14 cellular contexts compared by ENCODE assay signal in genomic region chr2:39217192-39217550, GRCh38. TPM values are rescaled to one million over a fixed set of nuclear protein-coding genes. Genes with fewer than 3 reads are reported as not detected.
DNase-seq lines count a peak whose midpoint lies in the region; ATAC-seq lines count a peak whose summit lies in the region.
"Had no signal": no experiment of that assay in that cellular context is flagged by ENCODE, and none has a peak within 500 bp of the region (broad histone marks: within the 10 kb centered on the region; RNA-seq: fewer than 3 reads in every experiment).

No MANE protein-coding gene starts in this region.

- H3K27ac Mint-ChIP-seq in activated CD4-positive, alpha-beta T cell treated with anti-CD3 and anti-CD28 coated beads for 36 hours = peak overlapping the region; percentile 88
- H3K27ac Mint-ChIP-seq in T-helper 17 cell = peak overlapping the region; percentile 93
- peak overlapping the region; percentile 34 to 97 (median 80) for H3K27ac Mint-ChIP-seq in naive thymus-derived CD4-positive, alpha-beta T cell

- no peak overlapping the region for H2BK5ac ChIP-seq in mesendoderm (ENCODE audit: low read length)

- H3K36me3 Mint-ChIP-seq in activated CD4-positive, alpha-beta T cell treated with anti-CD3 and anti-CD28 coated beads for 36 hours (ENCODE audit: low read depth) = no peaks in the 10 kb centered on the region
- H3K36me3 Mint-ChIP-seq in T-helper 17 cell (ENCODE audit: low read depth) = peaks cover 2% of the 10 kb centered on the region
- peaks cover 0 to 34% (median 0%) of the 10 kb centered on the region in 5 donors for H3K36me3 Mint-ChIP-seq in naive thymus-derived CD4-positive, alpha-beta T cell

- H3K18ac ChIP-seq in mesendoderm (ENCODE audit: low read length) = no peak overlapping the region

- H3K23ac ChIP-seq in mesendoderm (ENCODE audit: low read length) = no peak overlapping the region

- DNase-seq in activated CD4-positive, alpha-beta T cell treated with anti-CD3 and anti-CD28 coated beads for 36 hours = no peak
- no peak for DNase-seq in activated CD4-positive, alpha-beta T cell treated with anti-CD3 and anti-CD28 coated beads, Interleukin-2, amount 50 U/mL, for 48 hours
- DNase-seq in T-helper 17 cell (no peak), mesendoderm (no peak)
- DNase-seq in naive thymus-derived CD4-positive, alpha-beta T cell = no peak
- DNase-seq: H7, NCI-H1092, NCI-H2107, NCI-H748 treated with DMSO at 0.1 percent for 48 hours had no signal

- H3K27ac ChIP-seq in naive thymus-derived CD4-positive, alpha-beta T cell (ENCODE audit: low read depth, low read length) = no peak overlapping the region
- H3K27ac ChIP-seq in mesendoderm (ENCODE audit: low read depth, low read length) = no peak overlapping the region
- H3K27ac ChIP-seq: cardiac muscle cell, prostate gland had no signal

- no peaks in the 10 kb centered on the region for H3K79me1 ChIP-seq in mesendoderm (ENCODE audit: low read length)

- peaks cover 40% of the 10 kb centered on the region for H3K4me1 Mint-ChIP-seq in activated CD4-positive, alpha-beta T cell treated with anti-CD3 and anti-CD28 coated beads for 36 hours
- peaks cover 46% of the 10 kb centered on the region for H3K4me1 Mint-ChIP-seq in T-helper 17 cell
- peaks cover 26 to 73% (median 38%) of the 10 kb centered on the region in 7 donors for H3K4me1 Mint-ChIP-seq in naive thymus-derived CD4-positive, alpha-beta T cell

- H3K27me3 ChIP-seq in naive thymus-derived CD4-positive, alpha-beta T cell (ENCODE audit: control insufficient read depth in 2 of 2, insufficient read depth in 2 of 2, low read length in 2 of 2) = no peaks in the 10 kb centered on the region
- H3K27me3 ChIP-seq in mesendoderm (ENCODE audit: insufficient read depth, low read length, poor library complexity) = no peaks in the 10 kb centered on the region
- H3K27me3 ChIP-seq: cardiac muscle cell had no signal

- H3K4me3 ChIP-seq in naive thymus-derived CD4-positive, alpha-beta T cell (ENCODE audit: low read length) = peak overlapping the region; percentile 20
- H3K4me3 ChIP-seq in mesendoderm (ENCODE audit: low read length) = no peak overlapping the region
- H3K4me3 ChIP-seq: cardiac muscle cell, prostate gland had no signal

- peak; percentile 94 for ATAC-seq in activated CD4-positive, alpha-beta T cell treated with anti-CD3 and anti-CD28 coated beads for 36 hours
- peak; percentile 77 for ATAC-seq in GM18502 (IDR thresholded peaks at IDR 0.05; ENCODE audit: poor library complexity, unreplicated experiment)
- peak; percentile 70 for ATAC-seq in T-helper 17 cell
- peak; percentile 63 for ATAC-seq in naive thymus-derived CD4-positive, alpha-beta T cell
- ATAC-seq in GM19328 (IDR thresholded peaks at IDR 0.05; ENCODE audit: unreplicated experiment) = no peak
- no peak for ATAC-seq in HG02623 (IDR thresholded peaks at IDR 0.05; ENCODE audit: unreplicated experiment)

- peak overlapping the region; percentile 45 for H3K4me3 Mint-ChIP-seq in activated CD4-positive, alpha-beta T cell treated with anti-CD3 and anti-CD28 coated beads for 36 hours
- peak overlapping the region; percentile 84 for H3K4me3 Mint-ChIP-seq in T-helper 17 cell
- peak overlapping the region; percentile 18 to 84 (median 60) for H3K4me3 Mint-ChIP-seq in naive thymus-derived CD4-positive, alpha-beta T cell

- H3K79me2 ChIP-seq in mesendoderm (ENCODE audit: control insufficient read depth, insufficient read depth, low read length) = no peaks in the 10 kb centered on the region

- CTCF ChIA-PET in activated CD4-positive, alpha-beta T cell treated with anti-CD3 and anti-CD28 coated beads for 36 hours (lab: Charles Lee) = interaction anchor here (0.6 to 4.6 kb wide), 4 partner anchors 12 to 155 kb away, joined by 3 to 32 read pairs (median 4); partner anchors contain the start of gene SOS1
- CTCF ChIA-PET in naive thymus-derived CD4-positive, alpha-beta T cell (lab: Charles Lee) = interaction anchor here (0.8 to 3.3 kb wide), 3 partner anchors 11 to 89 kb away, joined by 3 to 15 read pairs (median 14); no protein-coding TSS in a partner anchor

- POLR2A ChIA-PET in activated CD4-positive, alpha-beta T cell treated with anti-CD3 and anti-CD28 coated beads for 36 hours (lab: Charles Lee) = interaction anchor here (0.6 to 1.8 kb wide), 2 partner anchors 93 to 112 kb away, joined by 5 read pairs; no protein-coding TSS in a partner anchor
- POLR2A ChIA-PET in naive thymus-derived CD4-positive, alpha-beta T cell (lab: Charles Lee) = interaction anchor here (0.8 to 3.5 kb wide), 8 partner anchors 8 to 99 kb away, joined by 3 to 35 read pairs (median 4); partner anchors contain the start of gene SOS1

- H3K9me3 Mint-ChIP-seq in activated CD4-positive, alpha-beta T cell treated with anti-CD3 and anti-CD28 coated beads for 36 hours (ENCODE audit: low read depth) = no peaks in the 10 kb centered on the region
- H3K9me3 Mint-ChIP-seq in naive thymus-derived CD4-positive, alpha-beta T cell = peaks cover 0 to 17% (median 3%) of the 10 kb centered on the region in 11 donors

- H3K9me3 ChIP-seq in T-helper 17 cell (ENCODE audit: control insufficient read depth, low read length, poor library complexity, severe bottlenecking) = no peaks in the 10 kb centered on the region
- no peaks in the 10 kb centered on the region for H3K9me3 ChIP-seq in naive thymus-derived CD4-positive, alpha-beta T cell (ENCODE audit: control insufficient read depth in 2 of 3, low read length in 3 of 3)
- H3K9me3 ChIP-seq: prostate gland had no signal

- H4K5ac ChIP-seq in mesendoderm (ENCODE audit: low read length) = no peak overlapping the region

- no peak overlapping the region for H2AK5ac ChIP-seq in mesendoderm (ENCODE audit: low read length)

- H2BK15ac ChIP-seq in mesendoderm (replicated peaks; ENCODE audit: low read depth) = no peak overlapping the region

- WGBS in mesendoderm (ENCODE audit: extremely low coverage, insufficient coverage, low lambda C conversion rate) = no CpG with 5 or more reads among the region's 4 CpGs

- no peak overlapping the region for H3K9ac ChIP-seq in mesendoderm (ENCODE audit: low read length)

- intact Hi-C loops in activated CD4-positive, alpha-beta T cell treated with anti-CD3 and anti-CD28 coated beads for 36 hours (cut with DNase I, micrococcal nuclease) = loop anchor here (1.0 to 2.0 kb wide), 6 partner anchors 8 to 275 kb away; no protein-coding TSS in a partner anchor
- intact Hi-C loops in naive thymus-derived CD4-positive, alpha-beta T cell (cut with micrococcal nuclease) = loop anchor here (1.0 to 5.0 kb wide), 8 partner anchors 11 to 550 kb away; partner anchors contain the start of genes DHX57 (in 1 of the 2), GALM (in 1 of the 2), MORN2 (in 1 of the 2) and SOS1 (in 1 of the 2)

- H4K8ac ChIP-seq in mesendoderm (ENCODE audit: low read depth, low read length) = no peak overlapping the region

- no peak overlapping the region for H2BK120ac ChIP-seq in mesendoderm (ENCODE audit: low read depth, low read length)

- no peak overlapping the region for H3K4ac ChIP-seq in mesendoderm (ENCODE audit: low read depth, low read length)

- H3K36me3 ChIP-seq in naive thymus-derived CD4-positive, alpha-beta T cell (ENCODE audit: control insufficient read depth in 2 of 3, insufficient read depth in 3 of 3, low read length in 3 of 3) = no peaks in the 10 kb centered on the region
- no peaks in the 10 kb centered on the region for H3K36me3 ChIP-seq in mesendoderm (ENCODE audit: control insufficient read depth, insufficient read depth, low read length)
- H3K36me3 ChIP-seq: cardiac muscle cell, prostate gland had no signal

- H3K56ac ChIP-seq in mesendoderm (ENCODE audit: low read length) = no peak overlapping the region

- H3K4me2 ChIP-seq in mesendoderm (ENCODE audit: low read length) = no peak overlapping the region

- peaks cover 29 to 38% of the 10 kb centered on the region in 2 donors for H3K4me1 ChIP-seq in naive thymus-derived CD4-positive, alpha-beta T cell (ENCODE audit: control insufficient read depth in 2 of 2, insufficient read depth in 2 of 2, low read length in 2 of 2)
- no peaks in the 10 kb centered on the region for H3K4me1 ChIP-seq in mesendoderm (ENCODE audit: control insufficient read depth, low read depth, low read length)
- H3K4me1 ChIP-seq: prostate gland had no signal

- H3K27me3 Mint-ChIP-seq in activated CD4-positive, alpha-beta T cell treated with anti-CD3 and anti-CD28 coated beads for 36 hours = no peaks in the 10 kb centered on the region
- no peaks in the 10 kb centered on the region for H3K27me3 Mint-ChIP-seq in T-helper 17 cell
- peaks cover 0 to 2% (median 0%) of the 10 kb centered on the region in 5 donors for H3K27me3 Mint-ChIP-seq in naive thymus-derived CD4-positive, alpha-beta T cell

RNA-seq across cellular contexts. Expression of gene CDKL4, which starts 26.6 kb away (rescaled TPM):
- total RNA-seq in activated CD4-positive, alpha-beta T cell treated with anti-CD3 and anti-CD28 coated beads for 36 hours = under 1 TPM in 1 of 2 experiments, not detected in 1; 0.16 TPM
- total RNA-seq in T-helper 17 cell = under 1 TPM in 1 of 2 donors, not detected in 1; 0.60 TPM
- total RNA-seq in naive thymus-derived CD4-positive, alpha-beta T cell = under 1 TPM in 1 of 5 experiments, not detected in 4; 0.82 TPM
- polyA plus RNA-seq in naive thymus-derived CD4-positive, alpha-beta T cell = not detected
- polyA plus RNA-seq in mesendoderm (2013, experiment 1 of 2) = 0.11 TPM
- 0.07 TPM for polyA plus RNA-seq in mesendoderm (2013, experiment 2 of 2)
- total RNA-seq: H7, prostate gland had no signal
- polyA plus RNA-seq: cardiac muscle cell had no signal

Comparison
In these comparisons a context has a peak if more than half of its experiments do, and no peak if none do; other contexts are left out.
1. ATAC-seq: peak in activated CD4-positive, alpha-beta T cell treated with anti-CD3 and anti-CD28 coated beads for 36 hours (single experiment), GM18502 (single experiment), T-helper 17 cell (single experiment) and naive thymus-derived CD4-positive, alpha-beta T cell (single experiment); none in GM19328 (single experiment) and HG02623 (single experiment).
2. Peak in every context shown above with its lines, with median percentiles within 50 percentile points of each other: H3K27ac Mint-ChIP-seq and H3K4me3 Mint-ChIP-seq.